Comparison of ENCODE assay signal across 8 cellular contexts in genomic region chr1:23825762-23826522, GRCh38. TPM values are rescaled to one million over a fixed set of nuclear protein-coding genes. Genes with fewer than 3 reads are reported as not detected.
A peak's percentile ranks its signal among the peaks of the same experiment; 100 is the strongest.
DNase-seq lines count a peak whose midpoint lies in the region; ATAC-seq, FAIRE-seq and TF ChIP-seq lines count a peak whose summit lies in the region.

No MANE protein-coding gene starts in this region.

- CTCF ChIA-PET in IMR-90 (lab: Yijun Ruan, JAX), result no interaction called here

- H3K27ac ChIP-seq in IMR-90 (ENCODE audit: insufficient read depth, low read length), result no peak overlapping the region
- H3K27ac ChIP-seq in caudate nucleus (ENCODE audit: low read depth, low read length), result peak overlapping the region; percentile 98

- in situ Hi-C loops in IMR-90 (cut with MboI; ENCODE audit: low sequenced_read_pairs), result no loop called here

- H3K4me1 ChIP-seq in IMR-90 (ENCODE audit: control insufficient read depth, insufficient read depth, low read length), result peaks cover 3% of the 10 kb centered on the region

- H3K14ac ChIP-seq in IMR-90 (replicated peaks; ENCODE audit: low read depth, low read length), result no peak overlapping the region

- WGBS in IMR-90 (ENCODE audit: extremely low coverage in 2 of 2, insufficient read length in 1 of 2), 2 experiments, result 100% methylated on average over 1 of the region's 24 CpGs; no CpG with 5 or more reads in 1 of the 2 experiments

- DNase-seq in NCI-H2107 treated with DMSO at 0.1 percent for 48 hours (lab: John Stamatoyannopoulos, UW; ENCODE audit: unreplicated experiment) (peak; percentile 8), NCI-H2107 (lab: John Stamatoyannopoulos, UW) (no peak), IMR-90 (no peak), caudate nucleus (lab: John Stamatoyannopoulos, UW) (peak in 1 of 61 donors; percentile 52), naive B cell (no peak), HTR-8/SVneo (ENCODE audit: insufficient read length, low spot score) (no peak), NCI-H1417 treated with DMSO at 0.1 percent for 48 hours (lab: John Stamatoyannopoulos, UW) (no peak)

- POLR2A ChIA-PET in IMR-90 (lab: Charles Lee; ENCODE audit: unreplicated experiment), result interaction anchor here (0.9 kb wide), 1 partner anchor 13 kb away, joined by 5 read pairs; no protein-coding TSS in a partner anchor

- H3K4ac ChIP-seq in IMR-90 (ENCODE audit: low read depth, low read length), result no peak overlapping the region

- no peak overlapping the region for H2AK5ac ChIP-seq in IMR-90 (ENCODE audit: low read depth, low read length)

- H3K4me3 Mint-ChIP-seq in naive B cell, result peak overlapping the region; percentile 91 to 99 (median 96)

- no peak for TF ChIP-seq POLR2A in IMR-90 (IDR thresholded peaks at IDR 0.05; ENCODE audit: low read depth, low read length)

- H2AK9ac ChIP-seq in IMR-90 (replicated peaks; ENCODE audit: low read depth, low read length, poor library complexity), result no peak overlapping the region

- peak overlapping the region; percentile 86 to 100; a peak in 3 of 4 replicates for H4K8ac ChIP-seq in IMR-90 (ENCODE audit: low read depth in 2 of 2, low read length in 2 of 2)

- H4K20me1 ChIP-seq in IMR-90 (ENCODE audit: insufficient read depth, low read length), result no peaks in the 10 kb centered on the region

- TF ChIP-seq RAD21 in IMR-90 (IDR thresholded peaks at IDR 0.05; ENCODE audit: low read length), result no peak

- peak overlapping the region; percentile 99; the same call in 1 of the 2 replicates for H3K4me3 ChIP-seq in IMR-90 (ENCODE audit: insufficient read depth, low read depth, low read length)

- intact Hi-C loops in IMR-90 (cut with micrococcal nuclease), result no loop called here

- H3K9me3 ChIP-seq in IMR-90 (ENCODE audit: control insufficient read depth, insufficient read depth, low read length), result no peaks in the 10 kb centered on the region

- ATAC-seq in IMR-90 (ENCODE audit: low read depth) (no peak), naive B cell (ENCODE audit: low read depth in 2 of 2) (peak in 1 of 2 donors; percentile 34), HG03039 (IDR thresholded peaks at IDR 0.05; ENCODE audit: unreplicated experiment) (no peak)

- H3K23ac ChIP-seq in IMR-90 (ENCODE audit: low read depth, low read length), result no peak overlapping the region

- no peak overlapping the region for H2BK5ac ChIP-seq in IMR-90 (ENCODE audit: low read depth, low read length, poor library complexity, severe bottlenecking)

- H2BK20ac ChIP-seq in IMR-90 (ENCODE audit: low read depth, low read length), result no peak overlapping the region

- H2BK15ac ChIP-seq in IMR-90 (ENCODE audit: low read depth, low read length), result no peak overlapping the region

- no peaks in the 10 kb centered on the region for H3K27me3 Mint-ChIP-seq in naive B cell

- peaks cover 14 to 17% of the 10 kb centered on the region in 2 experiments for H3K79me1 ChIP-seq in IMR-90 (ENCODE audit: low read depth in 1 of 2, low read length in 2 of 2)

- no peaks in the 10 kb centered on the region for H3K36me3 ChIP-seq in IMR-90 (ENCODE audit: control insufficient read depth, insufficient read depth, low read length)

- no peak overlapping the region for H3K18ac ChIP-seq in IMR-90 (ENCODE audit: low read depth, low read length)

- peak overlapping the region; percentile 5; the same call in 1 of the 2 replicates for H3K4me2 ChIP-seq in IMR-90 (ENCODE audit: low read depth, low read length)

- no peak overlapping the region for H2BK120ac ChIP-seq in IMR-90 (ENCODE audit: low read depth, low read length)

- peaks cover 15 to 34% (median 24%) of the 10 kb centered on the region in 3 donors for H3K4me1 Mint-ChIP-seq in naive B cell

- FAIRE-seq in HTR-8/SVneo (lab: Jason Lieb, UNC), result no peak

- H3K36me3 Mint-ChIP-seq in naive B cell, result no peaks in the 10 kb centered on the region

- H3K56ac ChIP-seq in IMR-90 (ENCODE audit: extremely low read depth, insufficient read depth, low read length), result no peak overlapping the region

- no peak overlapping the region for H4K91ac ChIP-seq in IMR-90 (ENCODE audit: insufficient read depth, low read depth, low read length)

- H3K9me3 Mint-ChIP-seq in naive B cell, result no peaks in the 10 kb centered on the region

- H3K9me1 ChIP-seq in IMR-90 (ENCODE audit: insufficient read depth, low read length), result peaks cover 4% of the 10 kb centered on the region

- H2AFZ ChIP-seq in IMR-90 (replicated peaks; ENCODE audit: low read length, poor library complexity), result peak overlapping the region; percentile 28

- no peak overlapping the region for H3K9ac ChIP-seq in IMR-90 (ENCODE audit: low read depth, low read length)

- peak overlapping the region; percentile 71 for H4K5ac ChIP-seq in IMR-90 (ENCODE audit: low read depth, low read length)

- no TSS peak for BruUV-seq in IMR-90 (replicated peaks; lab: Mats Ljungman, UMichigan)

- no peaks in the 10 kb centered on the region for H3K27me3 ChIP-seq in IMR-90 (ENCODE audit: control insufficient read depth, insufficient read depth, low read length)

- peak overlapping the region; percentile 95 to 99 (median 97) for H3K27ac Mint-ChIP-seq in naive B cell

- dilution Hi-C loops in IMR-90 (cut with HindIII; ENCODE audit: low sequenced_read_pairs, unreplicated experiment), result no loop called here

- TF ChIP-seq CTCF in IMR-90 (conservative IDR thresholded peaks at IDR 0.05; ENCODE audit: low read depth, low read length), result no peak

TF ChIP-seq in IMR-90, 13 proteins besides CTCF, POLR2A, EP300 and RAD21:
- no peak for TF ChIP-seq CEBPB (IDR thresholded peaks at IDR 0.05; ENCODE audit: low read depth, low read length)
- TF ChIP-seq RFX5 (IDR thresholded peaks at IDR 0.05; ENCODE audit: low read depth, low read length), result no peak
- no peak for TF ChIP-seq BHLHE40 (IDR thresholded peaks at IDR 0.05; ENCODE audit: low read depth, low read length)

RNA-seq across cellular contexts. Expression of gene HMGCL, which starts 0.7 kb away (rescaled TPM):
- total RNA-seq in IMR-90 (2012; rRNA removed), result 31.9 and 33.5 TPM in 2 replicates
- 25.3 and 30.6 TPM in 2 replicates for polyA plus RNA-seq in IMR-90 (2012; rRNA removed)
- 15.7 and 28.3 TPM in 2 replicates for polyA plus RNA-seq in IMR-90 (2012; cell fraction: cytosol; rRNA removed)
- polyA plus RNA-seq in IMR-90 (2012; cell fraction: nucleus; rRNA removed; ENCODE audit: low replicate concordance), result 17.3 and 23.9 TPM in 2 replicates
- polyA plus RNA-seq in naive B cell (ENCODE audit: low read depth in 6 of 6), result 10 to 100 TPM; 16.0 to 42.2 (median 27.7) TPM

RNA-seq across cellular contexts. Expression of gene GALE, which starts 25.4 kb away (rescaled TPM):
- 28.3 and 31.7 TPM in 2 replicates for total RNA-seq in IMR-90 (2012; rRNA removed)
- polyA plus RNA-seq in IMR-90 (2012; rRNA removed) (39.9 and 44.5 TPM in 2 replicates), naive B cell (ENCODE audit: low read depth in 6 of 6) (1 to 10 TPM in 5 of 6 donors, not detected in 1; 3.8 to 7.9 (median 4.3) TPM)
- polyA plus RNA-seq in IMR-90 (2012; cell fraction: cytosol; rRNA removed), result 35.1 and 46.3 TPM in 2 replicates
- 56.9 and 85.3 TPM in 2 replicates for polyA plus RNA-seq in IMR-90 (2012; cell fraction: nucleus; rRNA removed; ENCODE audit: low replicate concordance)

RNA-seq across cellular contexts. Expression of gene LYPLA2, which starts 35.0 kb away (rescaled TPM):
- 43.9 and 44.3 TPM in 2 replicates for total RNA-seq in IMR-90 (2012; rRNA removed)
- polyA plus RNA-seq in IMR-90 (2012; rRNA removed) (78.6 and 88.5 TPM in 2 replicates), naive B cell (ENCODE audit: low read depth in 6 of 6) (10 to 100 TPM; 45.3 to 77.4 (median 67.3) TPM)
- 47.5 and 98.1 TPM in 2 replicates for polyA plus RNA-seq in IMR-90 (2012; cell fraction: cytosol; rRNA removed)
- polyA plus RNA-seq in IMR-90 (2012; cell fraction: nucleus; rRNA removed; ENCODE audit: low replicate concordance), result 93.3 and 237 TPM in 2 replicates

RNA-seq across cellular contexts. Expression of gene FUCA1, which starts 42.1 kb away (rescaled TPM):
- 2.8 and 2.9 TPM in 2 replicates for total RNA-seq in IMR-90 (2012; rRNA removed)
- polyA plus RNA-seq in IMR-90 (2012; rRNA removed) (2.5 and 3.5 TPM in 2 replicates), naive B cell (ENCODE audit: low read depth in 6 of 6) (1 to 10 TPM; 3.2 to 9.6 (median 7.2) TPM)
- polyA plus RNA-seq in IMR-90 (2012; cell fraction: cytosol; rRNA removed), result 1.7 and 2.7 TPM in 2 replicates
- 0.67 and 3.0 TPM in 2 replicates for polyA plus RNA-seq in IMR-90 (2012; cell fraction: nucleus; rRNA removed; ENCODE audit: low replicate concordance)

RNA-seq across cellular contexts. Expression of gene PITHD1, which starts 47.7 kb away (rescaled TPM):
- 23.8 and 34.2 TPM in 2 replicates for total RNA-seq in IMR-90 (2012; rRNA removed)
- polyA plus RNA-seq in IMR-90 (2012; rRNA removed), result 31.8 and 32.0 TPM in 2 replicates
- polyA plus RNA-seq in IMR-90 (2012; cell fraction: cytosol; rRNA removed), result 18.3 and 34.6 TPM in 2 replicates
- 10.8 and 29.0 TPM in 2 replicates for polyA plus RNA-seq in IMR-90 (2012; cell fraction: nucleus; rRNA removed; ENCODE audit: low replicate concordance)
- 100 to 1,000 TPM in 2 of 6 donors, 10 to 100 TPM in 4; 64.4 to 110 (median 89.0) TPM for polyA plus RNA-seq in naive B cell (ENCODE audit: low read depth in 6 of 6)
